17 cellular contexts compared by ENCODE assay signal in the genomic region with DNA sequence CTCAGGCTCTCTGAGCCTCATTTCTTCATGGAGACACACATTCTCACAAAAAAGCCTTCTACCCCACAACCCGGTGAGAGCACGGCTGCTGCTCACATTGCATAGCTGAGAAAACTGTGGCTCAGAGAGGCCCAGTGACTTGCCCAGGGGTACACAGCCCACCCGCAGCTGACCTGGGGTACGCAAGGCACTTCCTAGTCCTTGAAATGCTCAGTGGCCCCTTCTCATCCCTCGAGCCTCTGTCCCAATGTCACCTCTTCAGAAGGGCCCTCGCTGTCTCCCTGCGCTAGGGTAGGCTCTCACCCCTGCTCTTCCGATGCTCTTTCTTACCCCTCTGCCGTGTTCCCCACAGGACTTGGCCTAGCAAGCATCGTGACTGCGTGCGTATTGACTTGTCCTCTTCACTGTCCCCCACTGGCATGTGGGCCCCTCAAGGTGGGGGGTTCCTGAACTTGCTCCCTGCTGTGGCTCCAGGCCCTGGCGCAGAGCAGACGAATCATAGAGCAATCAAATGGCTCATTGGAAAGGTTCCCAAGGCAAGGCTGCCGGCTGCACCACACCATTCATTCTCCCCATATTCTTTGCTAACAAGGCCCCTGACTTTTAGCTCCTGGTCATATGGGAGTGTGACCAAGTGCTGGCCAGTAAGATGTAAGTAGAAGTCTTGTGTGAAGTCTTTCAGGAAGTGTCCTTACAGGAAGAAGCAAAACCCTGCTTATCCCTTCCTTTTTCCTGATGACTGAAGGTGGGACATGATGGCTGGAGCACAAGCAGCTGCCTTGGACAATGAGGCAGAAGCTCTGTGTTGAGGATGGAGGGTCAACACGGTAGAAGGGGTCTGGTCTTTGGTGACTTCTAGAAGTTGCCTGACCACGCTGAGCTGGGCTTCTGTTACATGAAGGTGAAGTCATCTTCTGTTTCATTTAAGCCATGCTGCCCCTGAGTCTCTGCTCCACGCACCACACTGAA. TPM values are rescaled to one million over a fixed set of nuclear protein-coding genes. Genes with fewer than 3 reads are reported as not detected.
DNase-seq lines count a peak whose midpoint lies in the region; ATAC-seq, FAIRE-seq and TF ChIP-seq lines count a peak whose summit lies in the region.
"Had no signal": no experiment of that assay in that cellular context is flagged by ENCODE, and none has a peak within 500 bp of the region (broad histone marks: within the 10 kb centered on the region; RNA-seq: fewer than 3 reads in every experiment).

No MANE protein-coding gene starts in this region.

- CTCF ChIA-PET in A673 (lab: Charles Lee): interaction anchor here (0.8 to 1.2 kb wide), 3 partner anchors 7 to 504 kb away, joined by 3 to 14 read pairs (median 4); no protein-coding TSS in a partner anchor

- H3K4me3 Mint-ChIP-seq in activated T-cell treated with anti-CD3 and anti-CD28 coated beads, Interleukin-2, amount 50 U/mL, for 24 hours: no peak overlapping the region
- H3K4me3 Mint-ChIP-seq: dendritic cell treated with granulocyte-macrophage colony-stimulating factor and Interleukin-4, amounts not matched to agents 40 ng/mL and 50 ng/mL, for 4 days; H9; stimulated activated naive B cell treated with anti-CD40 and anti-IgM and Interleukin-4, amounts not matched to agents 10 μg/mL and 1 μg/mL and 100 μg/mL, for 72 hours had no signal

- H3K27ac ChIP-seq in A673 (ENCODE audit: low read depth, low read length, poor library complexity, severe bottlenecking) (peak overlapping the region; percentile 78), layer of hippocampus (ENCODE audit: low read depth, low read length) (peak overlapping the region; percentile 69), skeletal muscle tissue (ENCODE audit: low read depth, low read length) (peak overlapping the region; percentile 62)

- no peaks in the 10 kb centered on the region for H3K36me3 ChIP-seq in A673 (ENCODE audit: insufficient read depth, low read length, poor library complexity, severe bottlenecking)
- no peaks in the 10 kb centered on the region for H3K36me3 ChIP-seq in adipocyte (ENCODE audit: control insufficient read depth, insufficient read depth, low read length, severe bottlenecking)
- no peaks in the 10 kb centered on the region for H3K36me3 ChIP-seq in skeletal muscle tissue (ENCODE audit: control insufficient read depth in 3 of 3, insufficient read depth in 3 of 3, low read length in 3 of 3)

- DNase-seq in A673 (ENCODE audit: low spot score) (no peak), adipocyte (ENCODE audit: low read depth) (no peak), GM12892 (ENCODE audit: insufficient read length) (no peak), NCI-H226 (no peak)
- no peak for DNase-seq in activated T-cell treated with anti-CD3 and anti-CD28 coated beads, Interleukin-2, amount 50 U/mL, for 24 hours
- DNase-seq: activated CD4-positive, CD25-positive, alpha-beta regulatory T cell; NCI-H1694; NCI-H510A; right cardiac atrium; stimulated activated naive B cell treated with anti-CD40 and anti-IgM and Interleukin-4, amounts not matched to agents 10 μg/mL and 1 μg/mL and 100 μg/mL, for 72 hours; T-helper 1 cell had no signal

- H3K4me1 Mint-ChIP-seq in activated T-cell treated with anti-CD3 and anti-CD28 coated beads, Interleukin-2, amount 50 U/mL, for 24 hours (ENCODE audit: low read depth): no peaks in the 10 kb centered on the region
- H3K4me1 Mint-ChIP-seq: stimulated activated naive B cell treated with anti-CD40 and anti-IgM and Interleukin-4, amounts not matched to agents 10 μg/mL and 1 μg/mL and 100 μg/mL, for 72 hours had no signal

- no peak for FAIRE-seq in GM12892 (lab: Jason Lieb, UNC)

- peaks cover 40% of the 10 kb centered on the region for H3K4me1 ChIP-seq in A673 (ENCODE audit: insufficient read depth, low read length, poor library complexity, severe bottlenecking)
- peaks cover 53% of the 10 kb centered on the region for H3K4me1 ChIP-seq in adipocyte (ENCODE audit: control insufficient read depth, insufficient read depth, low read length)
- peaks cover 5 to 14% (median 13%) of the 10 kb centered on the region in 3 donors for H3K4me1 ChIP-seq in skeletal muscle tissue (ENCODE audit: control insufficient read depth in 3 of 3, insufficient read depth in 3 of 3, low read length in 3 of 3)

- H3K9me3 ChIP-seq in A673 (ENCODE audit: low read depth, low read length, poor library complexity, severe bottlenecking) (peaks cover 4% of the 10 kb centered on the region), adipocyte (ENCODE audit: control insufficient read depth, low read length) (peaks cover 22% of the 10 kb centered on the region), skeletal muscle tissue (ENCODE audit: control insufficient read depth in 3 of 3, low read length in 3 of 3) (no peaks in the 10 kb centered on the region)

- POLR2A ChIA-PET in A673 (lab: Charles Lee; ENCODE audit: low non-redundant PET): no interaction called here

- peak overlapping the region; percentile 72 for H3K9ac ChIP-seq in adipocyte (ENCODE audit: low read length)
- no peak overlapping the region for H3K9ac ChIP-seq in skeletal muscle tissue (ENCODE audit: low read depth in 1 of 3, low read length in 3 of 3)

- no peaks in the 10 kb centered on the region for H3K27me3 ChIP-seq in A673 (replicated peaks; ENCODE audit: insufficient read depth, low read depth, low read length, poor library complexity)
- peaks cover 58% of the 10 kb centered on the region for H3K27me3 ChIP-seq in adipocyte (replicated peaks; ENCODE audit: control insufficient read depth, insufficient read depth, low read length)
- H3K27me3 ChIP-seq in layer of hippocampus (ENCODE audit: control insufficient read depth, insufficient read depth, low read length): no peaks in the 10 kb centered on the region
- H3K27me3 ChIP-seq in skeletal muscle tissue (ENCODE audit: control insufficient read depth in 3 of 3, insufficient read depth in 3 of 3, low read length in 3 of 3): peaks cover 37 to 70% (median 55%) of the 10 kb centered on the region in 3 donors

- TF ChIP-seq POLR2A in GM12892 (IDR thresholded peaks at IDR 0.05; ENCODE audit: low read depth, low read length): no peak

- ATAC-seq in HG02763 (IDR thresholded peaks at IDR 0.05; ENCODE audit: unreplicated experiment): no peak
- ATAC-seq: stimulated activated naive B cell treated with anti-CD40 and anti-IgM and Interleukin-4, amounts not matched to agents 10 μg/mL and 1 μg/mL and 100 μg/mL, for 72 hours had no signal

- intact Hi-C loops in A673 (cut with micrococcal nuclease; ENCODE audit: unreplicated experiment): no loop called here

- H3K27me3 Mint-ChIP-seq in activated T-cell treated with anti-CD3 and anti-CD28 coated beads, Interleukin-2, amount 50 U/mL, for 24 hours: peaks cover 70% of the 10 kb centered on the region

- no peak for TF ChIP-seq CTCF in A673 (conservative IDR thresholded peaks at IDR 0.05; ENCODE audit: low read depth, low read length)

- no peaks in the 10 kb centered on the region for H3K36me3 Mint-ChIP-seq in activated T-cell treated with anti-CD3 and anti-CD28 coated beads, Interleukin-2, amount 50 U/mL, for 24 hours (ENCODE audit: low read depth)
- H3K36me3 Mint-ChIP-seq: stimulated activated naive B cell treated with anti-CD40 and anti-IgM and Interleukin-4, amounts not matched to agents 10 μg/mL and 1 μg/mL and 100 μg/mL, for 72 hours had no signal

- H3K4me3 ChIP-seq in A673 (ENCODE audit: low read depth, low read length, poor library complexity, severe bottlenecking): no peak overlapping the region
- no peak overlapping the region for H3K4me3 ChIP-seq in adipocyte (ENCODE audit: low read length)
- no peak overlapping the region for H3K4me3 ChIP-seq in skeletal muscle tissue (ENCODE audit: low read length in 3 of 3)

- peaks cover 4% of the 10 kb centered on the region for H3K9me3 Mint-ChIP-seq in activated T-cell treated with anti-CD3 and anti-CD28 coated beads, Interleukin-2, amount 50 U/mL, for 24 hours
- H3K9me3 Mint-ChIP-seq: dendritic cell treated with granulocyte-macrophage colony-stimulating factor and Interleukin-4, amounts not matched to agents 40 ng/mL and 50 ng/mL, for 4 days had no signal

- no peak overlapping the region for H3K27ac Mint-ChIP-seq in activated T-cell treated with anti-CD3 and anti-CD28 coated beads, Interleukin-2, amount 50 U/mL, for 24 hours
- H3K27ac Mint-ChIP-seq: dendritic cell treated with granulocyte-macrophage colony-stimulating factor and Interleukin-4, amounts not matched to agents 40 ng/mL and 50 ng/mL, for 4 days; stimulated activated naive B cell treated with anti-CD40 and anti-IgM and Interleukin-4, amounts not matched to agents 10 μg/mL and 1 μg/mL and 100 μg/mL, for 72 hours had no signal

- no TSS peak for BruUV-seq in A673 (replicated peaks; lab: Mats Ljungman, UMichigan)

RNA-seq across cellular contexts. Expression of gene PCK1, which starts 22.7 kb away (rescaled TPM):
- total RNA-seq in A673 (2021) (not detected in 2 replicates), skeletal muscle tissue (8.4 TPM)
- 0.57 TPM for polyA plus RNA-seq in GM12892 (2012; ENCODE audit: missing spikeins)
- total RNA-seq: H9, mononuclear cell had no signal

RNA-seq across cellular contexts. Expression of gene ZBP1, which starts 36.7 kb away (rescaled TPM):
- total RNA-seq in A673 (2021): not detected in 2 replicates
- under 0.01 TPM for total RNA-seq in skeletal muscle tissue
- polyA plus RNA-seq in GM12892 (2012; ENCODE audit: missing spikeins): 2.0 TPM
- total RNA-seq: H9 had no signal

RNA-seq across cellular contexts. Expression of gene CTCFL, which starts 58.6 kb away (rescaled TPM):
- total RNA-seq in A673 (2021): 0.90 and 1.6 TPM in 2 replicates
- total RNA-seq in skeletal muscle tissue: not detected
- polyA plus RNA-seq in GM12892 (2012; ENCODE audit: missing spikeins): 0.13 TPM
- total RNA-seq: mononuclear cell, right cardiac atrium had no signal
- polyA plus RNA-seq: right cardiac atrium had no signal
